ENCODE assay signal across 20 cellular contexts in the genomic region with DNA sequence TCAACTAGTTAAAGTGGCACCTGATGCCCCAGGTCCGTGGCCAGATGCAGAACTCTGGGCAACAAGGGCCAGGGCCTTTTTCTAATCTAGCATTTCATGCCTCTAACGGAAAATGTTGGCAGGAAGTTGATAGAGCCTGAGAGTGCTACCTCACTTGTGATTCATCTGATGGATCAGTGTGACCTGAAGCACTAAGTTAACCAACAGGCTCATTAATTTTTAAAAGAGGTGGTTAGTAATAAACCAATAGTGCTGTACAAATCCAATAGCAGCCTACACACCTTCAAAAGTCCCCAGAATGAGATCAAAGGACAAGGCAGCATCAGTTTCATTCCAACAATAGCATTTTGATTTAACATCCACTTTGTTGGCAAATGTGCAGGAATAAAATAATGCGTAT. TPM values are rescaled to one million over a fixed set of nuclear protein-coding genes. Genes with fewer than 3 reads are reported as not detected.
DNase-seq lines count a peak whose midpoint lies in the region; ATAC-seq and TF ChIP-seq lines count a peak whose summit lies in the region.
"Had no signal": no experiment of that assay in that cellular context is flagged by ENCODE, and none has a peak within 500 bp of the region (broad histone marks: within the 10 kb centered on the region; RNA-seq: fewer than 3 reads in every experiment).

No MANE protein-coding gene starts in this region.

- no TSS peak for BruUV-seq in OCI-LY7 (replicated peaks; lab: Mats Ljungman, UMichigan)
- no TSS peak for BruUV-seq in A673 (replicated peaks; lab: Mats Ljungman, UMichigan)

- no peaks in the 10 kb centered on the region for H3K27me3 ChIP-seq in A673 (replicated peaks; ENCODE audit: insufficient read depth, low read depth, low read length, poor library complexity)
- H3K27me3 ChIP-seq: esophagus squamous epithelium, Peyer's patch had no signal

- CTCF ChIA-PET in OCI-LY7 (lab: Charles Lee; ENCODE audit: unreplicated experiment) (interaction anchor here (3.9 kb wide), 1 partner anchor 67 kb away, joined by 17 read pairs; no protein-coding TSS in a partner anchor), A673 (lab: Charles Lee) (no interaction called here)

- peak overlapping the region; percentile 91 for H2AFZ ChIP-seq in OCI-LY7 (ENCODE audit: low read length)
- H2AFZ ChIP-seq: GM23338 had no signal

- DNase-seq in ELR (ENCODE audit: low read depth), result peak; percentile 28
- peak; percentile 60 for DNase-seq in OCI-LY7 (ENCODE audit: low spot score)
- peak; percentile 88 for DNase-seq in kidney tubule cell (ENCODE audit: low spot score)
- no peak for DNase-seq in DMS79 (lab: John Stamatoyannopoulos, UW)
- no peak for DNase-seq in A673 (ENCODE audit: low spot score)
- no peak for DNase-seq in cardiac septum (ENCODE audit: low spot score)
- DNase-seq in NCI-H1092 (lab: John Stamatoyannopoulos, UW), result no peak
- DNase-seq: CD4-positive, alpha-beta T cell; esophagus squamous epithelium; NCI-H1417 treated with DMSO at 0.1 percent for 48 hours; Peyer's patch; stimulated activated CD4-positive, alpha-beta T cell treated with anti-CD3 and anti-CD28 coated beads, Interleukin-4, amount 100 ng/mL, for 4 hours; T-helper 17 cell had no signal

- peaks cover 18% of the 10 kb centered on the region; the same call in 1 of the 2 replicates for H3K9me3 ChIP-seq in OCI-LY7 (ENCODE audit: low read length)
- H3K9me3 ChIP-seq in A673 (ENCODE audit: low read depth, low read length, poor library complexity, severe bottlenecking), result no peaks in the 10 kb centered on the region
- H3K9me3 ChIP-seq: esophagus squamous epithelium, neutrophil, Peyer's patch had no signal

- peaks cover 13% of the 10 kb centered on the region for H3K79me2 ChIP-seq in OCI-LY7 (ENCODE audit: insufficient read depth, low read depth, low read length)

- peak overlapping the region; percentile 92 for H3K4me2 ChIP-seq in OCI-LY7 (ENCODE audit: low read length)
- H3K4me2 ChIP-seq: GM23338 had no signal

- H3K4me1 ChIP-seq in OCI-LY7 (ENCODE audit: insufficient read depth, low read length, poor library complexity, severe bottlenecking), result peaks cover 82% of the 10 kb centered on the region
- peaks cover 32% of the 10 kb centered on the region for H3K4me1 ChIP-seq in A673 (ENCODE audit: insufficient read depth, low read length, poor library complexity, severe bottlenecking)

- POLR2A ChIA-PET in OCI-LY7 (lab: Charles Lee), result interaction anchor here (1.0 to 16.4 kb wide), 5 partner anchors 12 to 87 kb away, joined by 3 to 235 read pairs (median 182); a partner anchor contains a TSS
- POLR2A ChIA-PET in A673 (lab: Charles Lee; ENCODE audit: low non-redundant PET), result no interaction called here

- intact Hi-C loops in OCI-LY7 (cut with micrococcal nuclease; ENCODE audit: unreplicated experiment) (loop anchor here (10.0 kb wide), 1 partner anchor 293 kb away; a partner anchor contains a TSS), A673 (cut with micrococcal nuclease; ENCODE audit: unreplicated experiment) (no loop called here), cardiac septum (cut with DNase I) (no loop called here)

- no peaks in the 10 kb centered on the region for H3K9me2 ChIP-seq in OCI-LY7 (ENCODE audit: insufficient read depth, low read length)

- peak; percentile 36 for ATAC-seq in GM21423 (IDR thresholded peaks at IDR 0.05; ENCODE audit: unreplicated experiment)
- ATAC-seq: GM23338, sciatic nerve, T-helper 17 cell had no signal

- H4K20me1 ChIP-seq in OCI-LY7 (ENCODE audit: insufficient read depth, low read length), result no peaks in the 10 kb centered on the region

- TF ChIP-seq CTCF in OCI-LY7 (conservative IDR thresholded peaks at IDR 0.05; ENCODE audit: low read length) (no peak), A673 (conservative IDR thresholded peaks at IDR 0.05; ENCODE audit: low read depth, low read length) (no peak)

- peaks cover 8% of the 10 kb centered on the region for H3K36me3 ChIP-seq in OCI-LY7 (ENCODE audit: insufficient read depth, low read length)
- H3K36me3 ChIP-seq in A673 (ENCODE audit: insufficient read depth, low read length, poor library complexity, severe bottlenecking), result no peaks in the 10 kb centered on the region
- H3K36me3 ChIP-seq: esophagus squamous epithelium, neutrophil, Peyer's patch had no signal

- H3K27ac ChIP-seq in OCI-LY7 (ENCODE audit: low read depth, low read length, poor library complexity, severe bottlenecking) (peak overlapping the region; percentile 98), A673 (ENCODE audit: low read depth, low read length, poor library complexity, severe bottlenecking) (no peak overlapping the region)
- H3K27ac ChIP-seq: esophagus squamous epithelium, neutrophil, Peyer's patch had no signal

- peak overlapping the region; percentile 12 for H3K4me3 ChIP-seq in OCI-LY7 (ENCODE audit: low read depth, low read length, poor library complexity, severe bottlenecking)
- no peak overlapping the region for H3K4me3 ChIP-seq in A673 (ENCODE audit: low read depth, low read length, poor library complexity, severe bottlenecking)
- H3K4me3 ChIP-seq: esophagus squamous epithelium, GM23338, lung, Peyer's patch had no signal

RNA-seq across cellular contexts. Expression of a gene that starts 19.0 kb away (rescaled TPM):
- total RNA-seq in OCI-LY7 (2014; rRNA removed; shearing (Covaris generic)), result 0.15 and 0.22 TPM in 2 replicates
- total RNA-seq in OCI-LY7 (2022) (1.00 and 1.8 TPM in 2 replicates), A673 (2021) (0.21 TPM in 1 of 2 replicates, not detected in the other), cardiac septum (not detected)
- total RNA-seq: activated CD8-positive, alpha-beta memory T cell treated with anti-CD3 and anti-CD28 coated beads for 36 hours; GM23338; lung; NCI-H460; Peyer's patch; T-helper 17 cell had no signal

RNA-seq across cellular contexts. Expression of a gene that starts 24.4 kb away (rescaled TPM):
- total RNA-seq in OCI-LY7 (2014; rRNA removed; shearing (Covaris generic)), result 1,288 and 1,675 TPM in 2 replicates
- total RNA-seq in OCI-LY7 (2022), result 1,114 and 1,344 TPM in 2 replicates
- total RNA-seq in A673 (2021), result 1,533 and 1,602 TPM in 2 replicates
- total RNA-seq in cardiac septum, result 153 TPM

Comparison
In these comparisons a context has a peak if more than half of its experiments do, and no peak if none do; other contexts are left out.
1. DNase-seq: peak in ELR (single experiment), OCI-LY7 (single experiment) and kidney tubule cell (single experiment); none in DMS79 (single experiment), A673 (single experiment), cardiac septum (single experiment) and NCI-H1092 (single experiment).